Comparison of ENCODE assay signal across 1 cellular context in the genomic region with DNA sequence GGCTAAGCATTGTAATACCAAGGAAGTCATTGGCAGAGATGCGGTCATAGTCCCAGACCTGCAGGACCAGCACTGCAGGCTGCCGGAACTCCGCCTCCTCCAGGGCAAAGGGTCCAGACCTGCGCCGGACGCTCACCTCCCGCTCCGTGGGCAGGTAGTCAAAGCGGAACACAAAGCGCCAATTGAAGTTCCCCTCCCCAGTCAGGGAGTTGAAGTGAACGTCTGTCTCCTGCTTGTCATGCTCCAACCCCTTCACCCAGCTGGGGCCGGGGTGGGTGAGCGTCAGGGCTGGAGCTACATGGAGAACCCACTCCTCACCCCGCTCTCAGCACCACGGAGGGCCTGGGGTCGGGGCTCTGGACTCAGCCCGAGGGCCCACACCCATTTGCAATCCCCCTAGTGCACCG.
TF ChIP-seq lines count a peak whose summit lies in the region.

No MANE protein-coding gene starts in this region.

TF ChIP-seq in HepG2, 621 proteins besides CTCF, POLR2A, EP300 and RAD21:
- TF ChIP-seq CEBPZ (IDR thresholded peaks at IDR 0.05; ENCODE audit: low read length) = no peak
- TF ChIP-seq AGO2 (optimal IDR thresholded peaks at IDR 0.05; ENCODE audit: low read depth, low read length) = peak; percentile 60
TF ChIP-seq in HepG2: peak in this region for 1.
